ENCODE assay signal across 11 cellular contexts in genomic region chr11:112255075-112255739, GRCh38. TPM values are rescaled to one million over a fixed set of nuclear protein-coding genes. Genes with fewer than 3 reads are reported as not detected.
A peak's percentile ranks its signal among the peaks of the same experiment; 100 is the strongest.
DNase-seq lines count a peak whose midpoint lies in the region; ATAC-seq, FAIRE-seq and TF ChIP-seq lines count a peak whose summit lies in the region.
"Had no signal": no experiment of that assay in that cellular context is flagged by ENCODE, and none has a peak within 500 bp of the region (broad histone marks: within the 10 kb centered on the region; RNA-seq: fewer than 3 reads in every experiment).

No MANE protein-coding gene starts in this region.

- H3K9me3 Mint-ChIP-seq in activated T-helper 1 cell treated with anti-CD3 and anti-CD28 coated beads, Interleukin-12 subunit alpha, Interleukin-12 subunit beta, Interleukin-2, Interleukin-4 antibody, amounts not matched to agents 30 ng/mL and 10 ng/mL and 1 ng/mL, durations not matched to agents 14 hours and 24 hours and 36 hours = no peaks in the 10 kb centered on the region
- H3K9me3 Mint-ChIP-seq: CD4-positive, alpha-beta T cell had no signal

- H3K4me1 ChIP-seq in right cardiac atrium (ENCODE audit: control insufficient read depth, insufficient read depth, low read length) (no peaks in the 10 kb centered on the region), right atrium auricular region (no peaks in the 10 kb centered on the region), HAP-1 (no peaks in the 10 kb centered on the region)

- TF ChIP-seq CTCF in right atrium auricular region (IDR thresholded peaks at IDR 0.05) (no peak), foreskin fibroblast (IDR thresholded peaks at IDR 0.05; ENCODE audit: low read depth, low read length) (no peak)

- FAIRE-seq in urothelium cell line (lab: Jason Lieb, UNC) = no peak

- H3K36me3 ChIP-seq in right atrium auricular region (no peaks in the 10 kb centered on the region), HAP-1 (replicated peaks) (no peaks in the 10 kb centered on the region)

- no peaks in the 10 kb centered on the region for H3K4me1 Mint-ChIP-seq in activated T-helper 1 cell treated with anti-CD3 and anti-CD28 coated beads, Interleukin-12 subunit alpha, Interleukin-12 subunit beta, Interleukin-2, Interleukin-4 antibody, amounts not matched to agents 30 ng/mL and 10 ng/mL and 1 ng/mL, durations not matched to agents 14 hours and 24 hours and 36 hours (ENCODE audit: low read depth)

- H3K27me3 ChIP-seq in right cardiac atrium (ENCODE audit: control insufficient read depth, insufficient read depth) (no peaks in the 10 kb centered on the region), right atrium auricular region (no peaks in the 10 kb centered on the region), HAP-1 (ENCODE audit: low read depth) (no peaks in the 10 kb centered on the region)

- no peak for DNase-seq in right cardiac atrium
- no peak for DNase-seq in right atrium auricular region (ENCODE audit: low spot score)
- DNase-seq in T1000 (lab: John Stamatoyannopoulos, UW) = peak; percentile 32
- DNase-seq in foreskin fibroblast = peak; percentile 71 to 79
- peak; percentile 58 for DNase-seq in urothelium cell line (ENCODE audit: low spot score)
- no peak for DNase-seq in HAP-1 (ENCODE audit: low spot score in 2 of 2)
- DNase-seq in activated T-helper 1 cell treated with anti-CD3 and anti-CD28 coated beads, Interleukin-12 subunit alpha, Interleukin-12 subunit beta, Interleukin-2, Interleukin-4 antibody, amounts not matched to agents 30 ng/mL and 10 ng/mL and 1 ng/mL, durations not matched to agents 14 hours and 24 hours and 36 hours (ENCODE audit: low spot score) = no peak
- DNase-seq in SW480 (ENCODE audit: low spot score) = no peak
- DNase-seq: activated CD4-positive, alpha-beta T cell treated with anti-CD3 and anti-CD28 coated beads, Interleukin-2, amount 50 U/mL, for 48 hours; CD4-positive, alpha-beta T cell; midbrain had no signal

- H3K4me3 ChIP-seq in right cardiac atrium (ENCODE audit: low read length) (no peak overlapping the region), right atrium auricular region (no peak overlapping the region), foreskin fibroblast (ENCODE audit: low read depth in 1 of 2, low read length in 2 of 2) (no peak overlapping the region), HAP-1 (no peak overlapping the region)

- H3K36me3 Mint-ChIP-seq in activated T-helper 1 cell treated with anti-CD3 and anti-CD28 coated beads, Interleukin-12 subunit alpha, Interleukin-12 subunit beta, Interleukin-2, Interleukin-4 antibody, amounts not matched to agents 30 ng/mL and 10 ng/mL and 1 ng/mL, durations not matched to agents 14 hours and 24 hours and 36 hours (ENCODE audit: low read depth) = no peaks in the 10 kb centered on the region

- H3K9me3 ChIP-seq in right cardiac atrium (ENCODE audit: control insufficient read depth, low read length) (no peaks in the 10 kb centered on the region), right atrium auricular region (no peaks in the 10 kb centered on the region), HAP-1 (no peaks in the 10 kb centered on the region)

- ATAC-seq in right cardiac atrium = peak; percentile 40 to 56

- in situ Hi-C loops in HAP-1 (cut with MboI; ENCODE audit: low sequenced_read_pairs) = no loop called here

- 45% methylated on average over 15 of the region's 15 CpGs for WGBS in right cardiac atrium

- intact Hi-C loops in right cardiac atrium (cut with DNase I) = no loop called here
- intact Hi-C loops in activated T-helper 1 cell treated with anti-CD3 and anti-CD28 coated beads, Interleukin-12 subunit alpha, Interleukin-12 subunit beta, Interleukin-2, Interleukin-4 antibody, amounts not matched to agents 30 ng/mL and 10 ng/mL and 1 ng/mL, durations not matched to agents 14 hours and 24 hours and 36 hours (cut with micrococcal nuclease) = no loop called here

- no peaks in the 10 kb centered on the region for H3K27me3 Mint-ChIP-seq in activated T-helper 1 cell treated with anti-CD3 and anti-CD28 coated beads, Interleukin-12 subunit alpha, Interleukin-12 subunit beta, Interleukin-2, Interleukin-4 antibody, amounts not matched to agents 30 ng/mL and 10 ng/mL and 1 ng/mL, durations not matched to agents 14 hours and 24 hours and 36 hours (ENCODE audit: insufficient read depth)
- H3K27me3 Mint-ChIP-seq: CD4-positive, alpha-beta T cell had no signal

- H3K27ac ChIP-seq in right cardiac atrium (ENCODE audit: low read length) (no peak overlapping the region), right atrium auricular region (no peak overlapping the region)

- no peak overlapping the region for H3K4me3 Mint-ChIP-seq in activated T-helper 1 cell treated with anti-CD3 and anti-CD28 coated beads, Interleukin-12 subunit alpha, Interleukin-12 subunit beta, Interleukin-2, Interleukin-4 antibody, amounts not matched to agents 30 ng/mL and 10 ng/mL and 1 ng/mL, durations not matched to agents 14 hours and 24 hours and 36 hours
- H3K4me3 Mint-ChIP-seq: CD4-positive, alpha-beta T cell had no signal

- no peak overlapping the region for H3K27ac Mint-ChIP-seq in activated T-helper 1 cell treated with anti-CD3 and anti-CD28 coated beads, Interleukin-12 subunit alpha, Interleukin-12 subunit beta, Interleukin-2, Interleukin-4 antibody, amounts not matched to agents 30 ng/mL and 10 ng/mL and 1 ng/mL, durations not matched to agents 14 hours and 24 hours and 36 hours
- H3K27ac Mint-ChIP-seq: CD4-positive, alpha-beta T cell had no signal

RNA-seq across cellular contexts. Expression of gene PLET1, which starts 5.5 kb away (rescaled TPM):
- total RNA-seq in right cardiac atrium = not detected
- not detected for polyA plus RNA-seq in right cardiac atrium
- total RNA-seq in right atrium auricular region = not detected
- total RNA-seq in activated T-helper 1 cell treated with anti-CD3 and anti-CD28 coated beads, Interleukin-12 subunit alpha, Interleukin-12 subunit beta, Interleukin-2, Interleukin-4 antibody, amounts not matched to agents 30 ng/mL and 10 ng/mL and 1 ng/mL, durations not matched to agents 14 hours and 24 hours and 36 hours = not detected in 2 replicates
- total RNA-seq: CD4-positive, alpha-beta T cell had no signal

RNA-seq across cellular contexts. Expression of gene PTS, which starts 29.0 kb away (rescaled TPM):
- total RNA-seq in right cardiac atrium (10 to 100 TPM; 22.9 to 28.3 (median 26.7) TPM), right atrium auricular region (10 to 100 TPM; 18.1 to 19.5 TPM)
- polyA plus RNA-seq in right cardiac atrium = 40.7 TPM
- 28.9 and 35.0 TPM in 2 replicates for total RNA-seq in activated T-helper 1 cell treated with anti-CD3 and anti-CD28 coated beads, Interleukin-12 subunit alpha, Interleukin-12 subunit beta, Interleukin-2, Interleukin-4 antibody, amounts not matched to agents 30 ng/mL and 10 ng/mL and 1 ng/mL, durations not matched to agents 14 hours and 24 hours and 36 hours

Comparison
In these comparisons a context has a peak if more than half of its experiments do, and no peak if none do; other contexts are left out.
1. DNase-seq: peak in T1000 (single experiment), foreskin fibroblast (2 of 2) and urothelium cell line (single experiment); none in right cardiac atrium (0 of 3), right atrium auricular region (single experiment), HAP-1 (0 of 2), activated T-helper 1 cell treated with anti-CD3 and anti-CD28 coated beads, Interleukin-12 subunit alpha, Interleukin-12 subunit beta, Interleukin-2, Interleukin-4 antibody, amounts not matched to agents 30 ng/mL and 10 ng/mL and 1 ng/mL, durations not matched to agents 14 hours and 24 hours and 36 hours (single experiment) and SW480 (single experiment).